In genomic region chr1:42768172-42768571, GRCh38 we compare ENCODE assay signal across 10 cellular contexts. TPM values are rescaled to one million over a fixed set of nuclear protein-coding genes. Genes with fewer than 3 reads are reported as not detected.
DNase-seq lines count a peak whose midpoint lies in the region; ATAC-seq and TF ChIP-seq lines count a peak whose summit lies in the region.
"Had no signal": no experiment of that assay in that cellular context is flagged by ENCODE, and none has a peak within 500 bp of the region (broad histone marks: within the 10 kb centered on the region; RNA-seq: fewer than 3 reads in every experiment).

No MANE protein-coding gene starts in this region.

- no peaks in the 10 kb centered on the region for H3K9me2 ChIP-seq in GM23338 (ENCODE audit: insufficient read depth)

- TF ChIP-seq CTCF in GM23338 (conservative IDR thresholded peaks at IDR 0.05; ENCODE audit: low read depth in 2 of 2) (no peak), fibroblast of villous mesenchyme (IDR thresholded peaks at IDR 0.05; ENCODE audit: insufficient read depth, low read depth, low read length) (no peak), gastrocnemius medialis (IDR thresholded peaks at IDR 0.05 in 4 of 5, conservative IDR thresholded peaks at IDR 0.05 in 1 of 5) (no peak)

- in situ Hi-C loops in gastrocnemius medialis (cut with MboI; ENCODE audit: low sequenced_read_pairs in 4 of 4), result loop anchor here in 2 of 4 donors (10.0 to 25.0 kb wide), 3 partner anchors 83 to 431 kb away; partner anchors contain the start of genes FOXJ3 (in 1 of the 2) and YBX1 (in 1 of the 2)

- peaks cover 75% of the 10 kb centered on the region for H3K79me2 ChIP-seq in GM23338 (replicated peaks; ENCODE audit: insufficient read depth)

- H3K4me1 Mint-ChIP-seq in GM23338, result peaks cover 14% of the 10 kb centered on the region

- H3F3A ChIP-seq in GM23338 (replicated peaks; ENCODE audit: low read depth), result no peaks in the 10 kb centered on the region

- H3K27ac ChIP-seq in GM23338 (ENCODE audit: low read depth) (no peak overlapping the region), SJSA1 (no peak overlapping the region), gastrocnemius medialis (peak overlapping the region in 3 of 4 donors; percentile 92 to 96 (median 94))

- H3K27me3 Mint-ChIP-seq in GM23338 (ENCODE audit: insufficient read depth, low read depth, poor library complexity), result peaks cover 15% of the 10 kb centered on the region

- H3K4me3 Mint-ChIP-seq in GM23338, result no peak overlapping the region; the same call in 2 of the 3 replicates

- H3K4me3 ChIP-seq in GM23338, result peak overlapping the region; percentile 92
- peak overlapping the region; percentile 91 for H3K4me3 ChIP-seq in SJSA1
- H3K4me3 ChIP-seq in fibroblast of villous mesenchyme (ENCODE audit: low read depth, low read length), result peak overlapping the region; percentile 100
- peak overlapping the region; percentile 75 to 99 (median 94) for H3K4me3 ChIP-seq in gastrocnemius medialis

- H3K4me1 ChIP-seq in GM23338 (ENCODE audit: insufficient read depth) (peaks cover 36% of the 10 kb centered on the region), SJSA1 (replicated peaks) (peaks cover 15% of the 10 kb centered on the region), gastrocnemius medialis (peaks cover 34 to 40% of the 10 kb centered on the region in 2 donors)

- ATAC-seq in GM23338 (no peak), gastrocnemius medialis (no peak), HG02623 (IDR thresholded peaks at IDR 0.05; ENCODE audit: unreplicated experiment) (no peak), left colon (no peak), HG03457 (IDR thresholded peaks at IDR 0.05; ENCODE audit: unreplicated experiment) (no peak)

- DNase-seq in GM23338 (ENCODE audit: low spot score), result no peak
- DNase-seq in SJSA1 (ENCODE audit: low read depth in 1 of 2, low spot score in 2 of 2), result no peak
- DNase-seq in fibroblast of villous mesenchyme (ENCODE audit: low read depth), result no peak
- no peak for DNase-seq in gastrocnemius medialis
- no peak for DNase-seq in left colon
- DNase-seq in NCI-H524 treated with DMSO at 0.1 percent for 48 hours (lab: John Stamatoyannopoulos, UW), result no peak
- DNase-seq: NCI-H2029 treated with DMSO at 0.1 percent for 48 hours had no signal

- H3K36me3 Mint-ChIP-seq in GM23338 (ENCODE audit: low read depth), result peaks cover 24% of the 10 kb centered on the region

- intact Hi-C loops in gastrocnemius medialis (cut with DNase I; ENCODE audit: low total_unique reads) (loop anchor here (5.0 to 10.0 kb wide), 4 partner anchors 86 to 433 kb away; partner anchors contain the start of genes CFAP57, EBNA1BP2, FOXJ3 and PPIH), left colon (cut with DNase I, micrococcal nuclease) (no loop called here)

- H3K27ac Mint-ChIP-seq in GM23338, result no peak overlapping the region

- H2AFZ ChIP-seq in GM23338, result no peak overlapping the region

- H3K4me2 ChIP-seq in GM23338, result peak overlapping the region; percentile 81

- peaks cover 8% of the 10 kb centered on the region; the same call in 1 of the 2 replicates for H4K20me1 ChIP-seq in GM23338 (replicated peaks; ENCODE audit: insufficient read depth)

- H3K27me3 ChIP-seq in GM23338 (ENCODE audit: insufficient read depth), result no peaks in the 10 kb centered on the region
- no peaks in the 10 kb centered on the region for H3K27me3 ChIP-seq in SJSA1 (replicated peaks)
- no peaks in the 10 kb centered on the region for H3K27me3 ChIP-seq in gastrocnemius medialis

- H3K36me3 ChIP-seq in GM23338 (ENCODE audit: insufficient read depth) (no peaks in the 10 kb centered on the region; the same call in 1 of the 2 replicates), SJSA1 (peaks cover 28% of the 10 kb centered on the region), gastrocnemius medialis (no peaks in the 10 kb centered on the region)

- no peak for TF ChIP-seq POLR2A in gastrocnemius medialis (IDR thresholded peaks at IDR 0.05)

- no peaks in the 10 kb centered on the region; the same call in 2 of the 3 replicates for H3K9me3 Mint-ChIP-seq in GM23338

- no peaks in the 10 kb centered on the region; the same call in 1 of the 2 replicates for H3K9me3 ChIP-seq in SJSA1 (replicated peaks)
- H3K9me3 ChIP-seq in gastrocnemius medialis, result no peaks in the 10 kb centered on the region

TF ChIP-seq in GM23338, 12 proteins besides CTCF, POLR2A, EP300 and RAD21 (continues in another document):
- no peak for TF ChIP-seq ZNF114 (CRISPR knock-in tag; IDR thresholded peaks at IDR 0.05)

RNA-seq across cellular contexts. Expression of gene C1orf50, which starts 1.1 kb away (rescaled TPM):
- total RNA-seq in GM23338 (2014; rRNA removed; shearing (Covaris generic)), result 3.3 and 4.4 TPM in 2 replicates
- polyA plus RNA-seq in GM23338 (2016; fragmentation: Nextera tagmentation; extraction: Ambion mirVana), result 4.7 and 5.0 TPM in 2 replicates
- 0.69 and 4.2 TPM in 2 replicates for total RNA-seq in SJSA1 (2014; rRNA removed; shearing (Covaris generic))
- total RNA-seq in fibroblast of villous mesenchyme (3.2 and 5.2 TPM in 2 replicates), gastrocnemius medialis (10 to 100 TPM in 1 of 4 donors, 1 to 10 TPM in 3; 2.8 to 14.7 (median 5.4) TPM), left colon (1 to 10 TPM; 5.6 to 8.7 TPM)

RNA-seq across cellular contexts. Expression of gene P3H1, which starts 1.3 kb away (rescaled TPM):
- 67.1 and 75.1 TPM in 2 replicates for total RNA-seq in GM23338 (2014; rRNA removed; shearing (Covaris generic))
- polyA plus RNA-seq in GM23338 (2016; fragmentation: Nextera tagmentation; extraction: Ambion mirVana), result 50.5 and 51.1 TPM in 2 replicates
- 182 and 295 TPM in 2 replicates for total RNA-seq in SJSA1 (2014; rRNA removed; shearing (Covaris generic))
- total RNA-seq in fibroblast of villous mesenchyme (188 and 212 TPM in 2 replicates), gastrocnemius medialis (1 to 10 TPM; 3.0 to 7.0 (median 5.6) TPM), left colon (10 to 100 TPM in 1 of 2 donors, 1 to 10 TPM in 1; 7.0 to 10.6 TPM)

RNA-seq across cellular contexts. Expression of gene TMEM269, which starts 16.6 kb away (rescaled TPM):
- 0.45 TPM in 1 of 2 replicates, not detected in the other for total RNA-seq in GM23338 (2014; rRNA removed; shearing (Covaris generic))
- 0.28 and 0.31 TPM in 2 replicates for polyA plus RNA-seq in GM23338 (2016; fragmentation: Nextera tagmentation; extraction: Ambion mirVana)
- not detected in 2 replicates for total RNA-seq in SJSA1 (2014; rRNA removed; shearing (Covaris generic))
- total RNA-seq in fibroblast of villous mesenchyme (under 0.01 TPM in 2 replicates), gastrocnemius medialis (under 1 TPM in 2 of 4 donors, not detected in 2; 0.19 to 0.25 TPM), left colon (1 to 10 TPM in 1 of 2 donors, under 1 TPM in 1; 0.20 to 1.6 TPM)

RNA-seq across cellular contexts. Expression of gene CLDN19, which starts 28.1 kb away (rescaled TPM):
- total RNA-seq in GM23338 (2014; rRNA removed; shearing (Covaris generic)), result 10.8 and 12.8 TPM in 2 replicates
- 2.3 and 2.6 TPM in 2 replicates for polyA plus RNA-seq in GM23338 (2016; fragmentation: Nextera tagmentation; extraction: Ambion mirVana)
- total RNA-seq in SJSA1 (2014; rRNA removed; shearing (Covaris generic)), result not detected in 2 replicates
- total RNA-seq in fibroblast of villous mesenchyme (not detected in 2 replicates), gastrocnemius medialis (under 1 TPM in 2 of 4 donors, not detected in 2; 0.20 to 0.59 TPM), left colon (not detected)
- total RNA-seq: activated CD8-positive, alpha-beta memory T cell treated with anti-CD3 and anti-CD28 coated beads for 36 hours had no signal

RNA-seq across cellular contexts. Expression of gene ERMAP, which starts 48.8 kb away (rescaled TPM):
- total RNA-seq in GM23338 (2014; rRNA removed; shearing (Covaris generic)), result 1.8 and 2.2 TPM in 2 replicates
- polyA plus RNA-seq in GM23338 (2016; fragmentation: Nextera tagmentation; extraction: Ambion mirVana), result 1.2 and 1.9 TPM in 2 replicates
- 8.2 and 9.4 TPM in 2 replicates for total RNA-seq in SJSA1 (2014; rRNA removed; shearing (Covaris generic))
- 14.2 and 14.8 TPM in 2 replicates for total RNA-seq in fibroblast of villous mesenchyme
- 1 to 10 TPM; 1.4 to 6.5 (median 3.9) TPM for total RNA-seq in gastrocnemius medialis
- total RNA-seq in left colon, result 10 to 100 TPM; 12.5 to 15.6 TPM

Comparison
In these comparisons a context has a peak if more than half of its experiments do, and no peak if none do; other contexts are left out.
1. H3K27ac ChIP-seq: peak in gastrocnemius medialis (3 of 4); none in GM23338 (single experiment) and SJSA1 (single experiment).
2. Peak in every context shown above with its lines, with median percentiles within 50 percentile points of each other: H3K4me3 ChIP-seq.